8 cellular contexts compared by ENCODE assay signal in the genomic region with DNA sequence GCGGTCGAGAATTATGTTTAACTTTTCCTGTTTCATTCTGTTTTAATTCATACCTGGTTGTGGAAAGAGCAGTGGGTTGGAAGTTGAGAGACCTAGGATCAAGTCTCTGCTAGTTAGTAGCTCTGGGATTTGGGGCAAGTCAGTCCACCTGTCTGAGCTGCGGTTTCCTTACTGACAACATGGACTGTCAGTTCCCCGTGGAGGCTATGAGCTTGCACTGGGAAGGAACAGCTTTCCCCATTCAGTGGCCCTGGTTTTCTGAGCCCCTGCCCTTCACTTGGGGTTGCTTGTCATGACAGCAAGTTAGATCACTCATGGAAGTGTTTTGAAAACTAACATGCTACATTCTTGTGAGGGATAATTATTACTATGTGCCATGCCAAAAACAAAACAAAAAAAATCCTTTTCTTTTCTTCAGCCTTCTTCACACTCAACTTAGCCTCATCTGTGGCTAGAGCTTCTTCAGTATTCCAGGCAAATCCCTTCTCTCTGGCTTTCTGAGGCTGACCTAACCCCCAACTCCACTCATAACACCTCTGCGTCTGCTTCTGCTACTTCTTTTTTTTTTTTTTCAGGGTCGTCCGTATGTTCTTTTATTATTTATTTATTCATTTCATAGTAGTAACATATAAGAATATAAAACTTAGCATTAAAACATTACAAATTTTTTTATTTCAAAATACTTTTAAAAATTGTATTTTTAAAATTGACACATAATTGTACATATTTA. TPM values are rescaled to one million over a fixed set of nuclear protein-coding genes. Genes with fewer than 3 reads are reported as not detected.
DNase-seq lines count a peak whose midpoint lies in the region; ATAC-seq and TF ChIP-seq lines count a peak whose summit lies in the region.

No MANE protein-coding gene starts in this region.

- no peak for TF ChIP-seq CTCF in RWPE1 (conservative IDR thresholded peaks at IDR 0.05; ENCODE audit: low read depth)
- TF ChIP-seq CTCF in esophagus squamous epithelium (IDR thresholded peaks at IDR 0.05), result no peak
- no peak for TF ChIP-seq CTCF in psoas muscle (IDR thresholded peaks at IDR 0.05)

- H3K4me1 ChIP-seq in esophagus squamous epithelium (peaks cover 44 to 76% (median 59%) of the 10 kb centered on the region in 3 donors), psoas muscle (peaks cover 27% of the 10 kb centered on the region)

- peak; percentile 32 to 49 (median 38) for ATAC-seq in psoas muscle

- intact Hi-C loops in esophagus squamous epithelium (cut with DNase I), result no loop called here
- intact Hi-C loops in psoas muscle (cut with DNase I), result no loop called here

- H3K9me3 ChIP-seq in esophagus squamous epithelium (no peaks in the 10 kb centered on the region), psoas muscle (no peaks in the 10 kb centered on the region)

- TF ChIP-seq POLR2A in esophagus squamous epithelium (IDR thresholded peaks at IDR 0.05), result peak in 1 of 4 donors; percentile 9

- H3K36me3 ChIP-seq in esophagus squamous epithelium (no peaks in the 10 kb centered on the region), psoas muscle (ENCODE audit: insufficient read depth in 1 of 2, low read depth in 1 of 2) (peaks cover 0 to 4% of the 10 kb centered on the region in 2 donors)

- DNase-seq in DMS53 treated with DMSO at 0.1 percent for 48 hours (lab: John Stamatoyannopoulos, UW; ENCODE audit: unreplicated experiment) (peak; percentile 62), RWPE1 (ENCODE audit: low spot score) (peak; percentile 32), esophagus squamous epithelium (lab: John Stamatoyannopoulos, UW) (no peak), psoas muscle (peak; percentile 31 to 55), NCI-H510A treated with DMSO at 0.1 percent for 48 hours (lab: John Stamatoyannopoulos, UW) (no peak), T1000 (lab: John Stamatoyannopoulos, UW) (no peak), NCI-H1436 (lab: John Stamatoyannopoulos, UW) (no peak), SK-N-DZ (ENCODE audit: low spot score) (no peak)

- 20 to 32% methylated on average over 7 of the region's 7 CpGs for WGBS in esophagus squamous epithelium, 2 donors
- 30 to 50% (median 35%) methylated on average over 7 of the region's 7 CpGs for WGBS in psoas muscle, 3 donors

- CTCF ChIA-PET in RWPE1 (lab: Yijun Ruan, JAX), result interaction anchor here (0.5 to 2.3 kb wide), 4 partner anchors 22 to 721 kb away, joined by 4 to 12 read pairs (median 8); a partner anchor contains a TSS

- peak overlapping the region; percentile 100 for H3K27ac ChIP-seq in RWPE1
- H3K27ac ChIP-seq in esophagus squamous epithelium, result peak overlapping the region; percentile 90 to 97 (median 95)
- H3K27ac ChIP-seq in psoas muscle, result peak overlapping the region; percentile 91

- no peaks in the 10 kb centered on the region for H3K27me3 ChIP-seq in esophagus squamous epithelium
- H3K27me3 ChIP-seq in psoas muscle (ENCODE audit: insufficient read depth in 3 of 3, low read length in 2 of 3), result no peaks in the 10 kb centered on the region

- H3K4me3 ChIP-seq in esophagus squamous epithelium (no peak overlapping the region), psoas muscle (peak overlapping the region; percentile 39)

- POLR2A ChIA-PET in RWPE1 (lab: Yijun Ruan, JAX; ENCODE audit: low non-redundant PET), result interaction anchor here (0.5 to 2.7 kb wide), 6 partner anchors 13 to 96 kb away, joined by 3 to 12 read pairs (median 4); a partner anchor contains a TSS

RNA-seq across cellular contexts. Expression of a gene that starts 43.0 kb away (rescaled TPM):
- total RNA-seq in esophagus squamous epithelium (10 to 100 TPM; 13.4 to 39.5 (median 25.0) TPM), psoas muscle (10 to 100 TPM; 25.5 to 47.8 (median 29.4) TPM)
- polyA plus RNA-seq in psoas muscle, result 10 to 100 TPM; 20.0 to 39.6 (median 20.8) TPM
- 47.6 and 51.4 TPM in 2 replicates for polyA plus RNA-seq in SK-N-DZ (2014; cell fraction: cytosol; rRNA removed)
- 74.8 and 118 TPM in 2 replicates for polyA plus RNA-seq in SK-N-DZ (2014; cell fraction: nucleus; rRNA removed)

Comparison
In these comparisons a context has a peak if more than half of its experiments do, and no peak if none do; other contexts are left out.
1. DNase-seq: peak in DMS53 treated with DMSO at 0.1 percent for 48 hours (single experiment), RWPE1 (single experiment) and psoas muscle (2 of 2); none in esophagus squamous epithelium (single experiment), NCI-H510A treated with DMSO at 0.1 percent for 48 hours (single experiment), T1000 (single experiment), NCI-H1436 (single experiment) and SK-N-DZ (single experiment).
2. Peak in every context shown above with its lines, with median percentiles within 50 percentile points of each other: H3K27ac ChIP-seq.